In the genomic region with DNA sequence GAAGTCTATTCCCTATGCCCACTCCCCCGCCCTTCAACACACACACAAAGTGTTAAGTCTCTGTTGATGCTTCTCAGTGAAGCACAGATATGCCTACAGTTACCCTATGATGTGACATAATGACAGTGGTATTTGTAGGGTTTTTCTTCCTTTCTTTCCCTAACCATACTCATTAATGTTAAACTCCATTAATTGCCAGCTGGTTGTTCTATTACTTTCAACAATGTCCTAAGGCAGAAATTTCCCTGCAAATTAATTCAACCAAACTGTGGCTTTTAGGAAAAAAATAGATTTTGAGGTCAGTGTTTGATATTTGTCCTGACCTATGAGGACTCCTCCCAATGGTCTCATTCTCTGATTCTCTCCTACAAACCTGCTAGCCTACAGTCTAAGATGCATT, we compare ENCODE assay signal across 30 cellular contexts. TPM values are rescaled to one million over a fixed set of nuclear protein-coding genes. Genes with fewer than 3 reads are reported as not detected.
"Had no signal": no experiment of that assay in that cellular context is flagged by ENCODE, and none has a peak within 500 bp of the region (broad histone marks: within the 10 kb centered on the region; RNA-seq: fewer than 3 reads in every experiment).

No MANE protein-coding gene starts in this region.

- H3K4me3 ChIP-seq: heart right ventricle, hepatocyte, left ventricle myocardium inferior, lung, neural progenitor cell, spleen, tibial nerve, uterus had no signal

- H3K9ac ChIP-seq: neural progenitor cell, parathyroid adenoma had no signal

- H3K27me3 ChIP-seq: heart right ventricle, hepatocyte, neural progenitor cell, neutrophil, spleen, tibial nerve, uterus had no signal

- H3K9me3 ChIP-seq: neutrophil, tibial nerve, uterus had no signal

- H3K4me2 ChIP-seq: hepatocyte, neural progenitor cell had no signal

- H3K79me2 ChIP-seq: hepatocyte, parathyroid adenoma had no signal

- ATAC-seq: heart right ventricle; naive thymus-derived CD8-positive, alpha-beta T cell; right cardiac atrium; sciatic nerve; stimulated activated memory B cell treated with anti-CD40 and anti-IgM and Interleukin-4, amounts not matched to agents 10 μg/mL and 1 μg/mL and 100 μg/mL, for 72 hours; stimulated activated naive CD8-positive, alpha-beta T cell treated with anti-CD3 and anti-CD28 coated beads, Interleukin-15, amount 100 ng/mL, for 72 hours had no signal

- DNase-seq: heart right ventricle; islet precursor cell; left ventricle myocardium inferior; nephron progenitor cell; occipital lobe; retina; right cardiac atrium; small intestine; spleen; stimulated activated CD4-positive, alpha-beta T cell treated with anti-CD3 and anti-CD28 coated beads, Interleukin-2, amount 100 ng/mL, for 48 hours; stimulated activated CD4-positive, alpha-beta T cell treated with anti-CD3 and anti-CD28 coated beads, Interleukin-4, amount 100 ng/mL, for 4 hours; stimulated activated CD8-positive, alpha-beta memory T cell treated with anti-CD3 and anti-CD28 coated beads, Interleukin-4, amount 100 ng/mL, for 48 hours; stimulated activated naive CD4-positive, alpha-beta T cell treated with Interleukin-2 at 50 U/mL for 16 hours; stimulated activated naive CD8-positive, alpha-beta T cell treated with anti-CD3 and anti-CD28 coated beads, Interleukin-15, amount 100 ng/mL, for 72 hours; substantia nigra; uterus had no signal

- H3K36me3 ChIP-seq: heart right ventricle, left ventricle myocardium inferior, neural progenitor cell, neutrophil, spleen, tibial nerve, uterus had no signal

- H3K27ac ChIP-seq: heart right ventricle, hepatocyte, left ventricle myocardium inferior, neural progenitor cell, neutrophil, parathyroid adenoma, spleen, tibial nerve, uterus had no signal

- H3K4me1 ChIP-seq: neural progenitor cell, parathyroid adenoma, uterus had no signal

RNA-seq across cellular contexts. Expression of gene SLCO6A1, which starts 38.2 kb away (rescaled TPM):
- total RNA-seq: heart right ventricle; left ventricle myocardium inferior; lower leg skin; lung; mucosa of gallbladder; naive thymus-derived CD8-positive, alpha-beta T cell; posterior vena cava; pulmonary artery endothelial cell; right cardiac atrium; sciatic nerve; spleen; tibial nerve; ureter; uterus had no signal
- polyA plus RNA-seq: heart right ventricle; lung; naive thymus-derived CD8-positive, alpha-beta T cell; right cardiac atrium; small intestine; spleen had no signal
